10 cellular contexts compared by ENCODE assay signal in the genomic region with DNA sequence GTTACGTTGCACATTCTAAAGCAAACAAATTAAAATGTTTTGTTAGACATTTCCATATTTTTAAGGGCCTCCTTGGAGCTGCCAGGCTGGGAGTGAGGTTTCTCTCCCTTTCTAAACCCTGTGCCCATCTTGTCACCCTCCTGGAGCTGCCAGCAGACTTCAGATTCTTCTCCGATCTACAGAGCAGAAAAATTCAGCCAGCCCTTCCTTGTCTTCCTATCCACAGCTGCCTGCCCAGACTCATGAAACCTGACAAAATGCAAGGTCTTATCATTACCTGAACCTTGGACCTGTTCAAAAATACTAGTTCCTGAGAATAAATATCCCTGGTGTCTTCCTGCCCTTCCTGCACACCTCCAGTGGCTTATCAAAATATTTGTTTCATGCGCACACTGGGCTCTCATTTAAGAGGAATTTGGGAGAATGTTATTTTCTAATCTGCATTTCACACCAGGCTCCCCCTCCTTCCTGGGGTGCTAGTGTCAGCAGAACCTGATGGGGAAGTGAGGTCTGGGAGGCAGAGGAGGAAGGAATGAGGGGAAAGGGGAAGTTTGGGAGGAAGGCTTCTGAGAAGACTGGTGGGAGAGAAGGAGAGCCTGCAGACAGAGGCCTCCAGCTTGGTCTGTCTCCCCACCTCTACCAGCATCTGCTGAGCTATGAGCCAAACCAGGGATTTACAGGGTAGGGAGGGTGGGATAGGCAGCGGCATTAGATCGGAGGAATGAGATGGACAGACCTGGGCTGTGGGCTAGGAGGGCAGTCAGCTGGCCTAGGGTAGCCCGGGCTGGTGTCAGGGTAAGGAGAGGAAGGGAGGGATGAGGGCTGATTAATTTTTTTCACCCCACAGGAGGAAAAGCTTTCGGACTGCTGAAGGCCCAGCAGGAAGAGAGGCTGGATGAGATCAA. TPM values are rescaled to one million over a fixed set of nuclear protein-coding genes. Genes with fewer than 3 reads are reported as not detected.
DNase-seq lines count a peak whose midpoint lies in the region; ATAC-seq and TF ChIP-seq lines count a peak whose summit lies in the region.
"Had no signal": no experiment of that assay in that cellular context is flagged by ENCODE, and none has a peak within 500 bp of the region (broad histone marks: within the 10 kb centered on the region; RNA-seq: fewer than 3 reads in every experiment).

A gene (plus strand): TSS at position 561 of the 905 bp plus-strand sequence. CDS start 96 bp downstream, at position 657.

- H3K27me3 ChIP-seq in upper lobe of right lung, result no peaks in the 10 kb centered on the region

- no peaks in the 10 kb centered on the region for H3K27me3 Mint-ChIP-seq in activated naive CD4-positive, alpha-beta T cell treated with anti-CD3 and anti-CD28 coated beads for 36 hours (ENCODE audit: low read depth)

- H3K4me1 ChIP-seq in mucosa of descending colon (ENCODE audit: low read depth), result no peaks in the 10 kb centered on the region
- H3K4me1 ChIP-seq in upper lobe of right lung, result peaks cover 5% of the 10 kb centered on the region

- H3K4me1 Mint-ChIP-seq in activated naive CD4-positive, alpha-beta T cell treated with anti-CD3 and anti-CD28 coated beads for 36 hours (ENCODE audit: low read depth), result peaks cover 43% of the 10 kb centered on the region

- no peak within 1 kb of the TSS for H3K4me3 ChIP-seq in mucosa of descending colon
- peak within 1 kb of the TSS; percentile 33 for H3K4me3 ChIP-seq in upper lobe of right lung

- peak; percentile 64 for ATAC-seq in mucosa of descending colon
- peak; percentile 70 for ATAC-seq in upper lobe of right lung
- no peak for ATAC-seq in HG02973 (IDR thresholded peaks at IDR 0.05; ENCODE audit: unreplicated experiment)

- no peak within 1 kb of the TSS for H3K27ac ChIP-seq in adipose tissue (ENCODE audit: low read depth, low read length)
- peak within 1 kb of the TSS; percentile 51 for H3K27ac ChIP-seq in upper lobe of right lung

- WGBS in adipose tissue, 3 donors, result 38 to 70% (median 49%) methylated on average over 7 of the region's 7 CpGs

- H3K27ac Mint-ChIP-seq in activated naive CD4-positive, alpha-beta T cell treated with anti-CD3 and anti-CD28 coated beads for 36 hours, result peak within 1 kb of the TSS; percentile 91

- H3K4me3 Mint-ChIP-seq in activated naive CD4-positive, alpha-beta T cell treated with anti-CD3 and anti-CD28 coated beads for 36 hours, result peak within 1 kb of the TSS; percentile 77

- peaks cover 16% of the 10 kb centered on the region for H3K36me3 Mint-ChIP-seq in activated naive CD4-positive, alpha-beta T cell treated with anti-CD3 and anti-CD28 coated beads for 36 hours (ENCODE audit: low read depth)

- H3K9me3 Mint-ChIP-seq in activated naive CD4-positive, alpha-beta T cell treated with anti-CD3 and anti-CD28 coated beads for 36 hours, result no peaks in the 10 kb centered on the region

- H3K9me3 ChIP-seq in mucosa of descending colon, result no peaks in the 10 kb centered on the region
- H3K9me3 ChIP-seq in upper lobe of right lung, result no peaks in the 10 kb centered on the region

- no peak for TF ChIP-seq CTCF in mucosa of descending colon (IDR thresholded peaks at IDR 0.05)
- no peak for TF ChIP-seq CTCF in upper lobe of right lung (IDR thresholded peaks at IDR 0.05)

- no peak for DNase-seq in activated naive CD4-positive, alpha-beta T cell treated with anti-CD3 and anti-CD28 coated beads for 36 hours
- DNase-seq in activated naive CD4-positive, alpha-beta T cell treated with Interleukin-2 at 50 U/mL for 16 hours, result no peak
- DNase-seq in mucosa of descending colon (no peak), upper lobe of right lung (no peak), NCI-H1092 (lab: John Stamatoyannopoulos, UW) (no peak)
- DNase-seq in stimulated activated CD8-positive, alpha-beta memory T cell treated with anti-CD3 and anti-CD28 coated beads, Interleukin-4, amount 100 ng/mL, for 48 hours, result no peak
- DNase-seq: NCI-H2107 had no signal

- intact Hi-C loops in activated naive CD4-positive, alpha-beta T cell treated with anti-CD3 and anti-CD28 coated beads for 36 hours (cut with micrococcal nuclease), result no loop called here
- intact Hi-C loops in mucosa of descending colon (cut with DNase I, micrococcal nuclease), result no loop called here
- intact Hi-C loops in upper lobe of right lung (cut with DNase I), result no loop called here

- CTCF ChIA-PET in activated naive CD4-positive, alpha-beta T cell treated with anti-CD3 and anti-CD28 coated beads for 36 hours (lab: Charles Lee), result interaction anchor here (6.4 kb wide), 1 partner anchor 17 kb away, joined by 41 read pairs; no protein-coding TSS in a partner anchor

- H3K36me3 ChIP-seq in mucosa of descending colon (ENCODE audit: low read depth), result no peaks in the 10 kb centered on the region
- H3K36me3 ChIP-seq in upper lobe of right lung, result no peaks in the 10 kb centered on the region

RNA-seq across cellular contexts. Expression of the gene that starts here (rescaled TPM):
- total RNA-seq in activated naive CD4-positive, alpha-beta T cell treated with anti-CD3 and anti-CD28 coated beads for 36 hours, result 100 to 1,000 TPM; 120 to 129 TPM
- 100 to 1,000 TPM in 1 of 3 donors, 10 to 100 TPM in 1, 1 to 10 TPM in 1; 7.9 to 180 (median 63.1) TPM for polyA plus RNA-seq in adipose tissue
- total RNA-seq in mucosa of descending colon (10 to 100 TPM in 2 of 3 donors, 1 to 10 TPM in 1; 6.1 to 28.4 (median 17.3) TPM), upper lobe of right lung (55.3 TPM)
- polyA plus RNA-seq: BJ had no signal
